14 cellular contexts compared by ENCODE assay signal in the genomic region with DNA sequence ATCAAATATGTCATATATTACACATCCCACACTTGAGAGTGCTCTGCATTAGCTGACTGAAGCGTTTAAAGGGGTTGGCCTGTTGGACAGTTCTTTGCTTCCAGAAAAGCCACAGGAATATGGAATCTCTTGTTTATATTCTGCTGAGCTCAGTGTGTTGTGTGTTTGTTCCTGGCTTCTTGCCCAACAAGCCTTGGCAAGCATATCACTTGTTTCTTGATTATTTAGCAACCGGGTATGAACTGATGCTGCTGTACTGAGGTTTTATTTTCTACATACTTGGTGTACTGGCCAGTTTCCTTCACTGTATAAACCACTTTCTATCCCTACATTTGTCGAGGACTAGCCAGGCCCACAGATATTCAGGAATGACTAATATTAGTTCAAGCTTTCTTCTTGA.
DNase-seq lines count a peak whose midpoint lies in the region; ATAC-seq, FAIRE-seq and TF ChIP-seq lines count a peak whose summit lies in the region.
"Had no signal": no experiment of that assay in that cellular context is flagged by ENCODE, and none has a peak within 500 bp of the region (broad histone marks: within the 10 kb centered on the region; RNA-seq: fewer than 3 reads in every experiment).

No MANE protein-coding gene starts in this region.

- H3K36me3 ChIP-seq in astrocyte (ENCODE audit: insufficient read depth, low read length): no peaks in the 10 kb centered on the region
- no peaks in the 10 kb centered on the region for H3K36me3 ChIP-seq in right lobe of liver
- H3K36me3 ChIP-seq: BLaER1 treated with 17β-estradiol and CSF1 and Interleukin-3, amounts not matched to agents 10 nM and 100 nM; stomach had no signal

- no peak for FAIRE-seq in astrocyte (lab: Jason Lieb, UNC)

- no peak overlapping the region for H3K4me3 ChIP-seq in astrocyte (ENCODE audit: insufficient read depth, low read depth, low read length)
- no peak overlapping the region for H3K4me3 ChIP-seq in right lobe of liver
- H3K4me3 ChIP-seq: BLaER1 treated with 17β-estradiol and CSF1 and Interleukin-3, amounts not matched to agents 10 nM and 100 nM; coronary artery; stomach had no signal

- DNase-seq in AG08396 (ENCODE audit: low spot score) (peak; percentile 5), M059J (ENCODE audit: low read depth) (peak; percentile 5), astrocyte (ENCODE audit: low read depth) (peak; percentile 55), right lobe of liver (peak in 2 of 3 donors; percentile 21 to 61), chondrocyte (ENCODE audit: low spot score) (no peak), WTC11 (ENCODE audit: low spot score) (no peak), NCI-H226 (no peak)
- DNase-seq: KBM-7; naive thymus-derived CD4-positive, alpha-beta T cell; stomach had no signal

- H3K4me2 ChIP-seq in astrocyte (ENCODE audit: low read length): no peak overlapping the region
- H3K4me2 ChIP-seq: BLaER1 treated with 17β-estradiol and CSF1 and Interleukin-3, amounts not matched to agents 10 nM and 100 nM had no signal

- H3K9me3 ChIP-seq in astrocyte (ENCODE audit: insufficient read depth, low read depth, low read length): no peaks in the 10 kb centered on the region
- no peaks in the 10 kb centered on the region for H3K9me3 ChIP-seq in right lobe of liver
- H3K9me3 ChIP-seq: BLaER1 treated with 17β-estradiol and CSF1 and Interleukin-3, amounts not matched to agents 10 nM and 100 nM had no signal

- H3K4me1 Mint-ChIP-seq in astrocyte (ENCODE audit: low read depth, unreplicated experiment) (peaks cover 2% of the 10 kb centered on the region), chondrocyte (ENCODE audit: low read depth) (no peaks in the 10 kb centered on the region), WTC11 (no peaks in the 10 kb centered on the region)
- H3K4me1 Mint-ChIP-seq: naive thymus-derived CD4-positive, alpha-beta T cell had no signal

- H3K27me3 Mint-ChIP-seq in astrocyte (ENCODE audit: low read depth, unreplicated experiment): no peaks in the 10 kb centered on the region
- no peaks in the 10 kb centered on the region for H3K27me3 Mint-ChIP-seq in chondrocyte (ENCODE audit: low read depth)
- no peaks in the 10 kb centered on the region; the same call in 1 of the 2 replicates for H3K27me3 Mint-ChIP-seq in WTC11 (ENCODE audit: low read depth)
- H3K27me3 Mint-ChIP-seq: naive thymus-derived CD4-positive, alpha-beta T cell had no signal

- no peak overlapping the region for H3K9ac ChIP-seq in astrocyte (ENCODE audit: low read length)
- H3K9ac ChIP-seq: BLaER1 treated with 17β-estradiol and CSF1 and Interleukin-3, amounts not matched to agents 10 nM and 100 nM had no signal

- peak; percentile 77 to 88 (median 86) for ATAC-seq in right lobe of liver
- no peak for ATAC-seq in GM21367 (IDR thresholded peaks at IDR 0.05; ENCODE audit: unreplicated experiment)
- no peak for ATAC-seq in WTC11
- ATAC-seq: naive thymus-derived CD4-positive, alpha-beta T cell had no signal

- H3K4me1 ChIP-seq in astrocyte (ENCODE audit: insufficient read depth, low read length): no peaks in the 10 kb centered on the region
- no peaks in the 10 kb centered on the region for H3K4me1 ChIP-seq in right lobe of liver
- H3K4me1 ChIP-seq: BLaER1 treated with 17β-estradiol and CSF1 and Interleukin-3, amounts not matched to agents 10 nM and 100 nM; stomach had no signal

- H3K27ac ChIP-seq in astrocyte (ENCODE audit: low read depth, low read length): no peak overlapping the region
- H3K27ac ChIP-seq in right lobe of liver: no peak overlapping the region
- H3K27ac ChIP-seq: BLaER1 treated with 17β-estradiol and CSF1 and Interleukin-3, amounts not matched to agents 10 nM and 100 nM; coronary artery; stomach had no signal

- POLR2A ChIA-PET in WTC11 (lab: Charles Lee): no interaction called here

- intact Hi-C loops in right lobe of liver (cut with DNase I): no loop called here

- H3K27me3 ChIP-seq in astrocyte (ENCODE audit: insufficient read depth, low read length) (no peaks in the 10 kb centered on the region), right lobe of liver (no peaks in the 10 kb centered on the region)
- H3K27me3 ChIP-seq: BLaER1 treated with 17β-estradiol and CSF1 and Interleukin-3, amounts not matched to agents 10 nM and 100 nM; stomach had no signal

- H3K27ac Mint-ChIP-seq in astrocyte (ENCODE audit: unreplicated experiment): no peak overlapping the region
- H3K27ac Mint-ChIP-seq in chondrocyte (ENCODE audit: unreplicated experiment): no peak overlapping the region
- H3K27ac Mint-ChIP-seq in WTC11: no peak overlapping the region
- H3K27ac Mint-ChIP-seq: activated T-helper 1 cell treated with anti-CD3 and anti-CD28 coated beads, Interleukin-12 subunit alpha, Interleukin-12 subunit beta, Interleukin-2, Interleukin-4 antibody, amounts not matched to agents 30 ng/mL and 10 ng/mL and 1 ng/mL, durations not matched to agents 14 hours and 24 hours and 36 hours; naive thymus-derived CD4-positive, alpha-beta T cell had no signal

- H2AFZ ChIP-seq in astrocyte (ENCODE audit: low read depth, low read length): no peak overlapping the region

- WGBS in right lobe of liver (ENCODE audit: insufficient coverage, low coverage, low lambda C conversion rate, missing lambda C conversion rate): 17% methylated on average over 3 of the region's 3 CpGs

- no peaks in the 10 kb centered on the region for H4K20me1 ChIP-seq in astrocyte (ENCODE audit: insufficient read depth, low read length)
- H4K20me1 ChIP-seq: BLaER1 treated with 17β-estradiol and CSF1 and Interleukin-3, amounts not matched to agents 10 nM and 100 nM had no signal

- CTCF ChIA-PET in WTC11 (lab: Charles Lee): interaction anchor here (1.2 kb wide), 1 partner anchor 82 kb away, joined by 3 read pairs; no protein-coding TSS in a partner anchor

- no peaks in the 10 kb centered on the region for H3K36me3 Mint-ChIP-seq in astrocyte (ENCODE audit: low read depth, unreplicated experiment)
- no peaks in the 10 kb centered on the region for H3K36me3 Mint-ChIP-seq in chondrocyte (ENCODE audit: low read depth)
- H3K36me3 Mint-ChIP-seq in WTC11: no peaks in the 10 kb centered on the region

- no peaks in the 10 kb centered on the region for H3K9me3 Mint-ChIP-seq in astrocyte (ENCODE audit: unreplicated experiment)
- H3K9me3 Mint-ChIP-seq in chondrocyte (ENCODE audit: low read depth): peaks cover 3% of the 10 kb centered on the region
- H3K9me3 Mint-ChIP-seq in WTC11: no peaks in the 10 kb centered on the region

- TF ChIP-seq POLR2A in right lobe of liver (IDR thresholded peaks at IDR 0.05): no peak

- H3K4me3 Mint-ChIP-seq in astrocyte (ENCODE audit: unreplicated experiment) (no peak overlapping the region), chondrocyte (ENCODE audit: unreplicated experiment) (no peak overlapping the region), WTC11 (no peak overlapping the region)
- H3K4me3 Mint-ChIP-seq: activated T-helper 1 cell treated with anti-CD3 and anti-CD28 coated beads, Interleukin-12 subunit alpha, Interleukin-12 subunit beta, Interleukin-2, Interleukin-4 antibody, amounts not matched to agents 30 ng/mL and 10 ng/mL and 1 ng/mL, durations not matched to agents 14 hours and 24 hours and 36 hours; naive thymus-derived CD4-positive, alpha-beta T cell had no signal

- no peaks in the 10 kb centered on the region for H3K79me2 ChIP-seq in astrocyte (ENCODE audit: insufficient read depth, low read length)

- no peak for TF ChIP-seq CTCF in astrocyte (IDR thresholded peaks at IDR 0.05; ENCODE audit: insufficient read depth, low read depth, low read length)
- TF ChIP-seq CTCF in right lobe of liver (IDR thresholded peaks at IDR 0.05): no peak
- no peak for TF ChIP-seq CTCF in chondrocyte (IDR thresholded peaks at IDR 0.05)
- no peak for TF ChIP-seq CTCF in WTC11 (IDR thresholded peaks at IDR 0.05)

TF ChIP-seq in WTC11, 78 proteins besides CTCF, POLR2A, EP300 and RAD21 (continues in another document):
- TF ChIP-seq, protein P1, sequence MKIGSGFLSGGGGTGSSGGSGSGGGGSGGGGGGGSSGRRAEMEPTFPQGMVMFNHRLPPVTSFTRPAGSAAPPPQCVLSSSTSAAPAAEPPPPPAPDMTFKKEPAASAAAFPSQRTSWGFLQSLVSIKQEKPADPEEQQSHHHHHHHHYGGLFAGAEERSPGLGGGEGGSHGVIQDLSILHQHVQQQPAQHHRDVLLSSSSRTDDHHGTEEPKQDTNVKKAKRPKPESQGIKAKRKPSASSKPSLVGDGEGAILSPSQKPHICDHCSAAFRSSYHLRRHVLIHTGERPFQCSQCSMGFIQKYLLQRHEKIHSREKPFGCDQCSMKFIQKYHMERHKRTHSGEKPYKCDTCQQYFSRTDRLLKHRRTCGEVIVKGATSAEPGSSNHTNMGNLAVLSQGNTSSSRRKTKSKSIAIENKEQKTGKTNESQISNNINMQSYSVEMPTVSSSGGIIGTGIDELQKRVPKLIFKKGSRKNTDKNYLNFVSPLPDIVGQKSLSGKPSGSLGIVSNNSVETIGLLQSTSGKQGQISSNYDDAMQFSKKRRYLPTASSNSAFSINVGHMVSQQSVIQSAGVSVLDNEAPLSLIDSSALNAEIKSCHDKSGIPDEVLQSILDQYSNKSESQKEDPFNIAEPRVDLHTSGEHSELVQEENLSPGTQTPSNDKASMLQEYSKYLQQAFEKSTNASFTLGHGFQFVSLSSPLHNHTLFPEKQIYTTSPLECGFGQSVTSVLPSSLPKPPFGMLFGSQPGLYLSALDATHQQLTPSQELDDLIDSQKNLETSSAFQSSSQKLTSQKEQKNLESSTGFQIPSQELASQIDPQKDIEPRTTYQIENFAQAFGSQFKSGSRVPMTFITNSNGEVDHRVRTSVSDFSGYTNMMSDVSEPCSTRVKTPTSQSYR (CRISPR knock-in tag; IDR thresholded peaks at IDR 0.05): no peak
- TF ChIP-seq FOXP1 (CRISPR knock-in tag; IDR thresholded peaks at IDR 0.05; ENCODE audit: borderline replicate concordance) (no peak), NR3C1 (CRISPR knock-in tag; conservative IDR thresholded peaks at IDR 0.05; ENCODE audit: low read depth) (no peak), E2F4 (CRISPR knock-in tag; IDR thresholded peaks at IDR 0.05; ENCODE audit: borderline replicate concordance, low read depth) (no peak), SMAD3 (CRISPR knock-in tag; IDR thresholded peaks at IDR 0.05; ENCODE audit: borderline replicate concordance) (no peak)

Comparison
In these comparisons a context has a peak if more than half of its experiments do, and no peak if none do; other contexts are left out.
1. DNase-seq: peak in AG08396 (single experiment), M059J (single experiment), astrocyte (single experiment) and right lobe of liver (2 of 3); none in chondrocyte (single experiment), WTC11 (single experiment) and NCI-H226 (single experiment).
2. ATAC-seq: peak in right lobe of liver (4 of 4); none in GM21367 (single experiment) and WTC11 (single experiment).